In genomic region chr16:46928811-46929210, GRCh38 we compare ENCODE assay signal across 20 cellular contexts. TPM values are rescaled to one million over a fixed set of nuclear protein-coding genes. Genes with fewer than 3 reads are reported as not detected.
DNase-seq lines count a peak whose midpoint lies in the region; ATAC-seq, FAIRE-seq and TF ChIP-seq lines count a peak whose summit lies in the region.
"Had no signal": no experiment of that assay in that cellular context is flagged by ENCODE, and none has a peak within 500 bp of the region (broad histone marks: within the 10 kb centered on the region; RNA-seq: fewer than 3 reads in every experiment).

No MANE protein-coding gene starts in this region.

- H3K9me3 ChIP-seq in Caco-2 (no peaks in the 10 kb centered on the region), OCI-LY1 (ENCODE audit: low read length) (no peaks in the 10 kb centered on the region), K562 (replicated peaks; ENCODE audit: control insufficient read depth, insufficient read depth, low read depth, low read length) (no peaks in the 10 kb centered on the region), uterus (no peaks in the 10 kb centered on the region)
- H3K9me3 ChIP-seq: BLaER1 treated with 17β-estradiol and CSF1 and Interleukin-3, amounts not matched to agents 10 nM and 100 nM had no signal

- CTCF ChIA-PET in Caco-2 (lab: Charles Lee), result interaction anchor here (0.6 to 1.2 kb wide), 2 partner anchors 75 to 98 kb away, joined by 3 to 7 read pairs; partner anchors contain the start of gene C16orf87
- CTCF ChIA-PET in K562 (lab: Yijun Ruan, JAX; ENCODE audit: low intra/inter-chr PET ratio), result interaction anchor here (0.7 to 1.6 kb wide), 2 partner anchors 19 to 254 kb away, joined by 3 to 6 read pairs; no protein-coding TSS in a partner anchor

- H3K4me1 ChIP-seq in Caco-2 (no peaks in the 10 kb centered on the region), OCI-LY1 (ENCODE audit: insufficient read depth, low read length, severe bottlenecking) (peaks cover 20% of the 10 kb centered on the region), K562 (replicated peaks in 1 of 2; ENCODE audit: control insufficient read depth in 2 of 2, insufficient read depth in 2 of 2, low read length in 2 of 2) (peaks cover 0 to 12% of the 10 kb centered on the region in 2 experiments; a peak in 3 of 5 replicates), uterus (no peaks in the 10 kb centered on the region)

- DNase-seq in Caco-2 (no peak), K562 (ENCODE audit: extremely low read depth in 1 of 4, low spot score in 3 of 4) (no peak), mesothelial cell of epicardium (ENCODE audit: low spot score in 2 of 2, unreplicated experiment in 2 of 2) (no peak), uterus (no peak), erythroblast (lab: John Stamatoyannopoulos, UW) (no peak)
- DNase-seq: CD8-positive, alpha-beta memory T cell; DMS 273 treated with DMSO at 0.1 percent for 48 hours; EL; IMR-90; Kasumi-1; NCI-H1105 treated with DMSO at 0.1 percent for 48 hours; NCI-H1694 treated with DMSO at 0.1 percent for 48 hours; NCI-H69; PC-3 had no signal

- no peaks in the 10 kb centered on the region for H3K79me2 ChIP-seq in OCI-LY1 (ENCODE audit: insufficient read depth, low read length)
- H3K79me2 ChIP-seq in K562 (ENCODE audit: control insufficient read depth, insufficient read depth, low read length), result no peaks in the 10 kb centered on the region

- no peaks in the 10 kb centered on the region for H3K27me3 Mint-ChIP-seq in Caco-2 (ENCODE audit: insufficient read depth, unreplicated experiment)
- no peaks in the 10 kb centered on the region for H3K27me3 Mint-ChIP-seq in mesothelial cell of epicardium (ENCODE audit: low read depth)

- H3K9me3 Mint-ChIP-seq in Caco-2 (ENCODE audit: unreplicated experiment), result no peaks in the 10 kb centered on the region
- no peaks in the 10 kb centered on the region for H3K9me3 Mint-ChIP-seq in mesothelial cell of epicardium
- H3K9me3 Mint-ChIP-seq: CD8-positive, alpha-beta memory T cell had no signal

- H3K4me3 ChIP-seq in Caco-2 (ENCODE audit: low read depth, low read length), result no peak overlapping the region
- no peak overlapping the region for H3K4me3 ChIP-seq in OCI-LY1 (ENCODE audit: low read depth, low read length, poor library complexity, severe bottlenecking)
- no peak overlapping the region for H3K4me3 ChIP-seq in K562
- no peak overlapping the region for H3K4me3 ChIP-seq in uterus
- H3K4me3 ChIP-seq: BLaER1 treated with 17β-estradiol and CSF1 and Interleukin-3, amounts not matched to agents 10 nM and 100 nM had no signal

- H3K36me3 ChIP-seq in Caco-2 (ENCODE audit: control insufficient read depth, insufficient read depth, low read length), result no peaks in the 10 kb centered on the region
- peaks cover 41% of the 10 kb centered on the region for H3K36me3 ChIP-seq in OCI-LY1 (ENCODE audit: insufficient read depth, low read length)
- H3K36me3 ChIP-seq in K562 (ENCODE audit: control insufficient read depth, insufficient read depth, low read length), result no peaks in the 10 kb centered on the region
- no peaks in the 10 kb centered on the region for H3K36me3 ChIP-seq in uterus

- no peak for ATAC-seq in K562
- ATAC-seq in HG03097 (IDR thresholded peaks at IDR 0.05; ENCODE audit: low FRiP score, unreplicated experiment), result no peak

- POLR2A ChIA-PET in Caco-2 (lab: Charles Lee), result no interaction called here
- POLR2A ChIA-PET in K562 (lab: Yijun Ruan, JAX), result no interaction called here

- FAIRE-seq in K562 (lab: Jason Lieb, UNC), result no peak
- FAIRE-seq: A204.1, GM19239, H54 had no signal

- H3K27me3 ChIP-seq in Caco-2 (replicated peaks; ENCODE audit: control insufficient read depth, insufficient read depth, low read length), result no peaks in the 10 kb centered on the region
- no peaks in the 10 kb centered on the region for H3K27me3 ChIP-seq in OCI-LY1 (ENCODE audit: insufficient read depth, low read length)
- no peaks in the 10 kb centered on the region for H3K27me3 ChIP-seq in K562 (ENCODE audit: control insufficient read depth in 2 of 2, insufficient read depth in 2 of 2, low read length in 2 of 2)
- no peaks in the 10 kb centered on the region for H3K27me3 ChIP-seq in uterus
- H3K27me3 ChIP-seq: BLaER1 treated with 17β-estradiol and CSF1 and Interleukin-3, amounts not matched to agents 10 nM and 100 nM had no signal

- no peak for TF ChIP-seq RAD21 in K562 (CRISPR knock-in tag; conservative IDR thresholded peaks at IDR 0.05 in 1 of 2, IDR thresholded peaks at IDR 0.05 in 1 of 2)

- no peak for TF ChIP-seq POLR2A in K562 (conservative IDR thresholded peaks at IDR 0.05)
- no peak for TF ChIP-seq POLR2A in uterus (IDR thresholded peaks at IDR 0.05)
- TF ChIP-seq POLR2A in erythroblast (IDR thresholded peaks at IDR 0.05; ENCODE audit: low read length), result no peak

- H3K4me1 Mint-ChIP-seq in Caco-2 (ENCODE audit: low read depth, unreplicated experiment), result peaks cover 6% of the 10 kb centered on the region
- H3K4me1 Mint-ChIP-seq in mesothelial cell of epicardium, result peaks cover 3% of the 10 kb centered on the region

- H3K27ac Mint-ChIP-seq in Caco-2 (ENCODE audit: unreplicated experiment), result peak overlapping the region; percentile 72
- H3K27ac Mint-ChIP-seq in mesothelial cell of epicardium, result peak overlapping the region; percentile 31

- H3K4me3 Mint-ChIP-seq in Caco-2 (ENCODE audit: unreplicated experiment) (no peak overlapping the region), mesothelial cell of epicardium (no peak overlapping the region)
- H3K4me3 Mint-ChIP-seq: CD8-positive, alpha-beta memory T cell had no signal

- H2AFZ ChIP-seq in OCI-LY1 (ENCODE audit: low read length) (no peak overlapping the region), K562 (ENCODE audit: low read depth, low read length) (no peak overlapping the region)

- H3K36me3 Mint-ChIP-seq in Caco-2 (ENCODE audit: insufficient read depth, unreplicated experiment) (peaks cover 86% of the 10 kb centered on the region), mesothelial cell of epicardium (peaks cover 17% of the 10 kb centered on the region)
- H3K36me3 Mint-ChIP-seq: CD8-positive, alpha-beta memory T cell had no signal

- H3K9ac ChIP-seq in OCI-LY1 (ENCODE audit: low read length) (no peak overlapping the region), K562 (ENCODE audit: insufficient read depth in 1 of 2, low read depth in 2 of 2, low read length in 2 of 2) (peak overlapping the region in 1 of 2 experiments; percentile 66; a peak in 2 of 4 replicates)
- H3K9ac ChIP-seq: BLaER1 treated with 17β-estradiol and CSF1 and Interleukin-3, amounts not matched to agents 10 nM and 100 nM had no signal

- TF ChIP-seq EP300 in K562 (IDR thresholded peaks at IDR 0.05; ENCODE audit: low read length), result no peak

- H3F3A ChIP-seq in OCI-LY1 (ENCODE audit: insufficient read depth, low read length), result no peaks in the 10 kb centered on the region

- no peaks in the 10 kb centered on the region for H3K9me1 ChIP-seq in K562 (ENCODE audit: control insufficient read depth, insufficient read depth, low read length)

- no peak for TF ChIP-seq CTCF in Caco-2 (IDR thresholded peaks at IDR 0.05; ENCODE audit: insufficient read depth in 1 of 2, low read depth in 1 of 2, low read length in 1 of 2, severe bottlenecking in 1 of 2, unreplicated experiment in 1 of 2)
- no peak for TF ChIP-seq CTCF in OCI-LY1 (IDR thresholded peaks at IDR 0.05; ENCODE audit: low read length)
- no peak for TF ChIP-seq CTCF in K562 (IDR thresholded peaks at IDR 0.05 in 2 of 3, conservative IDR thresholded peaks at IDR 0.05 in 1 of 3; ENCODE audit: insufficient read depth in 2 of 3, low read depth in 1 of 3, low read length in 3 of 3)
- no peak for TF ChIP-seq CTCF in mesothelial cell of epicardium (IDR thresholded peaks at IDR 0.05; ENCODE audit: unreplicated experiment)
- TF ChIP-seq CTCF in uterus (IDR thresholded peaks at IDR 0.05), result no peak

- H3K27ac ChIP-seq in OCI-LY1 (ENCODE audit: low read depth, low read length, poor library complexity, severe bottlenecking) (peak overlapping the region; percentile 60), K562 (ENCODE audit: extremely low read depth, low read depth, low read length) (no peak overlapping the region), uterus (no peak overlapping the region)
- H3K27ac ChIP-seq: BLaER1 treated with 17β-estradiol and CSF1 and Interleukin-3, amounts not matched to agents 10 nM and 100 nM had no signal

- no TSS peak for BruUV-seq in Caco-2 (replicated peaks; lab: Mats Ljungman, UMichigan)
- TSS peak; percentile 31 for BruUV-seq in K562 (replicated peaks; lab: Mats Ljungman, UMichigan)

- intact Hi-C loops in Caco-2 (cut with micrococcal nuclease; ENCODE audit: unreplicated experiment) (loop anchor here (1.0 kb wide), 1 partner anchor 75 kb away; no protein-coding TSS in a partner anchor), K562 (cut with micrococcal nuclease) (loop anchor here (1.0 to 5.0 kb wide), 2 partner anchors 75 to 257 kb away; no protein-coding TSS in a partner anchor), uterus (cut with DNase I; ENCODE audit: low total_unique reads) (no loop called here)

- H3K4me2 ChIP-seq in OCI-LY1 (ENCODE audit: low read length) (no peak overlapping the region), K562 (ENCODE audit: insufficient read depth, low read length) (no peak overlapping the region)

- H4K20me1 ChIP-seq in OCI-LY1 (ENCODE audit: insufficient read depth, low read length), result no peaks in the 10 kb centered on the region
- no peaks in the 10 kb centered on the region for H4K20me1 ChIP-seq in K562 (replicated peaks; ENCODE audit: control insufficient read depth, insufficient read depth, low read length)

- H3K9me2 ChIP-seq in OCI-LY1 (ENCODE audit: low read depth, low read length), result no peaks in the 10 kb centered on the region

- in situ Hi-C loops in K562 (cut with MboI), result no loop called here

- 66% methylated on average over 13 of the region's 15 CpGs for WGBS in K562 (ENCODE audit: insufficient coverage, low coverage, missing lambda C conversion rate)

RNA-seq across cellular contexts. Expression of gene GPT2, which starts 44.6 kb away (rescaled TPM):
- total RNA-seq in Caco-2 (2022) (128 and 142 TPM in 2 replicates), K562 (2014; rRNA removed) (7.2 and 7.3 TPM in 2 replicates), K562 (2014; rRNA removed; fragmentation: Illumina TruSeq; extraction: Trizol) (3.7 and 5.0 TPM in 2 replicates), K562 (2015; rRNA removed; fragmentation: Illumina TruSeq; extraction: Trizol) (2.8 and 3.0 TPM in 2 replicates), K562 (2021) (12.9 and 14.4 TPM in 2 replicates), mesothelial cell of epicardium (28.0 to 35.0 TPM (median 30.6 TPM) in 3 replicates), uterus (10 to 100 TPM in 1 of 4 donors, 1 to 10 TPM in 2, not detected in 1; 1.5 to 11.0 (median 4.4) TPM)
- 9.1 and 9.7 TPM in 2 replicates for total RNA-seq in K562 (2011; cell fraction: chromatin; rRNA removed; ENCODE audit: low replicate concordance)
- 4.7 and 5.9 TPM in 2 replicates for total RNA-seq in K562 (2011; cell fraction: nucleolus; rRNA removed)
- 9.2 and 12.0 TPM in 2 replicates for total RNA-seq in K562 (2011; cell fraction: nucleoplasm; rRNA removed)
- polyA plus RNA-seq in K562 (2011; rRNA removed) (5.8 and 10.4 TPM in 2 replicates), K562 (2014; fragmentation: Illumina TruSeq; extraction: Trizol) (10.0 and 12.1 TPM in 2 replicates), K562 (2014; fragmentation: Nextera tagmentation; extraction: Ambion mirVana) (under 1 TPM; 0.79 to 0.96 TPM), K562 (2014; rRNA removed) (6.8 and 7.7 TPM in 2 replicates)
- 9.4 and 12.6 TPM in 2 replicates for polyA plus RNA-seq in K562 (2011; cell fraction: cytosol; rRNA removed)
- polyA plus RNA-seq in K562 (2011; cell fraction: nucleus; rRNA removed), result 8.1 and 12.3 TPM in 2 replicates
- 6.6 and 23.6 TPM in 2 replicates for polyA plus RNA-seq in K562 (2012)
- 5.9 and 6.5 TPM in 2 replicates for polyA minus RNA-seq in K562 (2011; rRNA and poly(A)+ RNA removed)
- polyA minus RNA-seq in K562 (2011; cell fraction: cytosol; rRNA and poly(A)+ RNA removed), result 4.6 and 13.5 TPM in 2 replicates
- 1.6 and 5.9 TPM in 2 replicates for polyA minus RNA-seq in K562 (2011; cell fraction: nucleus; rRNA and poly(A)+ RNA removed)

RNA-seq across cellular contexts. Expression of gene DNAJA2, which starts 44.7 kb away (rescaled TPM):
- 56.2 and 56.7 TPM in 2 replicates for total RNA-seq in Caco-2 (2022)
- 34.0 and 48.2 TPM in 2 replicates for total RNA-seq in K562 (2011; cell fraction: chromatin; rRNA removed; ENCODE audit: low replicate concordance)
- total RNA-seq in K562 (2011; cell fraction: nucleolus; rRNA removed), result 21.2 TPM in 2 replicates
- total RNA-seq in K562 (2011; cell fraction: nucleoplasm; rRNA removed), result 38.9 and 53.0 TPM in 2 replicates
- 55.4 and 55.9 TPM in 2 replicates for total RNA-seq in K562 (2014; rRNA removed)
- total RNA-seq in K562 (2014; rRNA removed; fragmentation: Illumina TruSeq; extraction: Trizol), result 75.9 and 89.6 TPM in 2 replicates
- total RNA-seq in K562 (2015; rRNA removed; fragmentation: Illumina TruSeq; extraction: Trizol), result 72.4 and 75.0 TPM in 2 replicates
- total RNA-seq in K562 (2021), result 63.0 and 68.8 TPM in 2 replicates
- polyA plus RNA-seq in K562 (2011; rRNA removed), result 12.8 and 24.1 TPM in 2 replicates
- polyA plus RNA-seq in K562 (2011; cell fraction: cytosol; rRNA removed), result 3.5 and 6.3 TPM in 2 replicates
- polyA plus RNA-seq in K562 (2011; cell fraction: nucleus; rRNA removed), result 9.1 and 12.8 TPM in 2 replicates
- 31.8 and 47.2 TPM in 2 replicates for polyA plus RNA-seq in K562 (2012)
- 48.1 and 50.7 TPM in 2 replicates for polyA plus RNA-seq in K562 (2014; fragmentation: Illumina TruSeq; extraction: Trizol)
- 10 to 100 TPM; 31.6 to 38.2 TPM for polyA plus RNA-seq in K562 (2014; fragmentation: Nextera tagmentation; extraction: Ambion mirVana)
- polyA plus RNA-seq in K562 (2014; rRNA removed), result 29.2 and 30.4 TPM in 2 replicates
- 56.8 and 74.4 TPM in 2 replicates for polyA minus RNA-seq in K562 (2011; rRNA and poly(A)+ RNA removed)
- polyA minus RNA-seq in K562 (2011; cell fraction: cytosol; rRNA and poly(A)+ RNA removed), result 23.4 and 30.2 TPM in 2 replicates
- polyA minus RNA-seq in K562 (2011; cell fraction: nucleus; rRNA and poly(A)+ RNA removed), result 12.9 and 25.8 TPM in 2 replicates
- total RNA-seq in mesothelial cell of epicardium, result 65.9 to 68.5 TPM (median 66.9 TPM) in 3 replicates
- 10 to 100 TPM; 25.3 to 79.4 (median 40.1) TPM for total RNA-seq in uterus
